20 cellular contexts compared by ENCODE assay signal in genomic region chr1:184941094-184941733, GRCh38. TPM values are rescaled to one million over a fixed set of nuclear protein-coding genes. Genes with fewer than 3 reads are reported as not detected.
DNase-seq lines count a peak whose midpoint lies in the region; ATAC-seq lines count a peak whose summit lies in the region.
"Had no signal": no experiment of that assay in that cellular context is flagged by ENCODE, and none has a peak within 500 bp of the region (broad histone marks: within the 10 kb centered on the region; RNA-seq: fewer than 3 reads in every experiment).

No MANE protein-coding gene starts in this region.

- H3K4me3 Mint-ChIP-seq in activated T-cell treated with anti-CD3 and anti-CD28 coated beads, Interleukin-2, amount 50 U/mL, for 72 hours = peak overlapping the region in 1 of 2 donors; percentile 73
- H3K4me3 Mint-ChIP-seq in stimulated activated effector memory CD8-positive, alpha-beta T cell treated with anti-CD3 and anti-CD28 coated beads, Interleukin-12 subunit alpha, Interleukin-12 subunit beta, amount 100 ng/mL, for 72 hours = peak overlapping the region; percentile 6
- H3K4me3 Mint-ChIP-seq: GM23338; naive thymus-derived CD4-positive, alpha-beta T cell had no signal

- no peaks in the 10 kb centered on the region for H3K9me3 ChIP-seq in Karpas-422 (ENCODE audit: low read length)
- H3K9me3 ChIP-seq: ovary, upper lobe of right lung had no signal

- H3K4me1 ChIP-seq in Karpas-422 (ENCODE audit: low read length) = peaks cover 59% of the 10 kb centered on the region

- H3K27ac Mint-ChIP-seq in activated T-cell treated with anti-CD3 and anti-CD28 coated beads, Interleukin-2, amount 50 U/mL, for 72 hours = peak overlapping the region; percentile 42
- H3K27ac Mint-ChIP-seq in stimulated activated effector memory CD8-positive, alpha-beta T cell treated with anti-CD3 and anti-CD28 coated beads, Interleukin-12 subunit alpha, Interleukin-12 subunit beta, amount 100 ng/mL, for 72 hours = peak overlapping the region; percentile 57
- H3K27ac Mint-ChIP-seq: GM23338; naive thymus-derived CD4-positive, alpha-beta T cell had no signal

- peak overlapping the region; percentile 61 for H3K27ac ChIP-seq in Karpas-422 (ENCODE audit: low read length)
- no peak overlapping the region for H3K27ac ChIP-seq in substantia nigra (ENCODE audit: low read depth, low read length, poor library complexity, severe bottlenecking)
- H3K27ac ChIP-seq: ovary, upper lobe of right lung had no signal

- H3K4me1 Mint-ChIP-seq in activated T-cell treated with anti-CD3 and anti-CD28 coated beads, Interleukin-2, amount 50 U/mL, for 72 hours (ENCODE audit: low read depth) = peaks cover 46% of the 10 kb centered on the region
- peaks cover 53% of the 10 kb centered on the region for H3K4me1 Mint-ChIP-seq in stimulated activated effector memory CD8-positive, alpha-beta T cell treated with anti-CD3 and anti-CD28 coated beads, Interleukin-12 subunit alpha, Interleukin-12 subunit beta, amount 100 ng/mL, for 72 hours

- H3K9me3 Mint-ChIP-seq in activated T-cell treated with anti-CD3 and anti-CD28 coated beads, Interleukin-2, amount 50 U/mL, for 72 hours = peaks cover 0 to 3% of the 10 kb centered on the region in 2 donors
- H3K9me3 Mint-ChIP-seq in stimulated activated effector memory CD8-positive, alpha-beta T cell treated with anti-CD3 and anti-CD28 coated beads, Interleukin-12 subunit alpha, Interleukin-12 subunit beta, amount 100 ng/mL, for 72 hours = peaks cover 3% of the 10 kb centered on the region
- H3K9me3 Mint-ChIP-seq: GM23338 had no signal

- no peaks in the 10 kb centered on the region for H3K27me3 Mint-ChIP-seq in activated T-cell treated with anti-CD3 and anti-CD28 coated beads, Interleukin-2, amount 50 U/mL, for 72 hours (ENCODE audit: low read depth)
- H3K27me3 Mint-ChIP-seq: naive thymus-derived CD4-positive, alpha-beta T cell had no signal

- H3K4me2 ChIP-seq in Karpas-422 (ENCODE audit: low read depth, low read length, poor library complexity, severe bottlenecking) = peak overlapping the region; percentile 25
- H3K4me2 ChIP-seq: GM23338 had no signal

- no peaks in the 10 kb centered on the region for H3K9me2 ChIP-seq in Karpas-422 (replicated peaks; ENCODE audit: insufficient read depth, low read length)

- H2AFZ ChIP-seq in Karpas-422 (ENCODE audit: low read length) = no peak overlapping the region
- H2AFZ ChIP-seq: GM23338 had no signal

- no peaks in the 10 kb centered on the region for H4K20me1 ChIP-seq in Karpas-422 (ENCODE audit: insufficient read depth, low read depth, low read length)

- H3K4me3 ChIP-seq in Karpas-422 (ENCODE audit: low read length) = no peak overlapping the region
- H3K4me3 ChIP-seq: GM23338, ovary, upper lobe of right lung had no signal

- H3K79me2 ChIP-seq in Karpas-422 (ENCODE audit: low read length) = peaks cover 75% of the 10 kb centered on the region

- no peaks in the 10 kb centered on the region for H3K27me3 ChIP-seq in Karpas-422 (ENCODE audit: low read length)
- H3K27me3 ChIP-seq: ovary, upper lobe of right lung had no signal

- no peaks in the 10 kb centered on the region for H3K36me3 ChIP-seq in Karpas-422 (ENCODE audit: insufficient read depth, low read length)
- H3K36me3 ChIP-seq: ovary, upper lobe of right lung had no signal

- DNase-seq in activated T-cell treated with anti-CD3 and anti-CD28 coated beads, Interleukin-2, amount 50 U/mL, for 72 hours = no peak
- DNase-seq in activated T-cell treated with anti-CD3 and anti-CD28 coated beads, Interleukin-2, amount 50 U/mL, for 48 hours = no peak
- DNase-seq in Karpas-422 (no peak), substantia nigra (lab: John Stamatoyannopoulos, UW) (no peak)
- DNase-seq in stimulated activated effector memory CD8-positive, alpha-beta T cell treated with anti-CD3 and anti-CD28 coated beads, Interleukin-12 subunit alpha, Interleukin-12 subunit beta, amount 100 ng/mL, for 72 hours (ENCODE audit: low spot score in 2 of 2) = no peak
- DNase-seq: activated CD4-positive, CD25-positive, alpha-beta regulatory T cell treated with anti-CD3 and anti-CD28 coated beads, Interleukin-2, amount 50 U/mL, for 72 hours; cortex of kidney; mesenchymal stem cell; naive thymus-derived CD4-positive, alpha-beta T cell; NCI-H1092 treated with DMSO at 0.1 percent for 48 hours; NCI-H510A; ovary; RPMI8226; T1000; upper lobe of right lung had no signal

- H3K9ac ChIP-seq in Karpas-422 (ENCODE audit: low read length) = no peak overlapping the region

- H3K36me3 Mint-ChIP-seq in activated T-cell treated with anti-CD3 and anti-CD28 coated beads, Interleukin-2, amount 50 U/mL, for 72 hours (ENCODE audit: insufficient read depth in 2 of 2) = peaks cover 4 to 5% of the 10 kb centered on the region in 2 donors
- H3K36me3 Mint-ChIP-seq in stimulated activated effector memory CD8-positive, alpha-beta T cell treated with anti-CD3 and anti-CD28 coated beads, Interleukin-12 subunit alpha, Interleukin-12 subunit beta, amount 100 ng/mL, for 72 hours = peaks cover 8% of the 10 kb centered on the region

- peak in 1 of 2 donors; percentile 9 for ATAC-seq in activated T-cell treated with anti-CD3 and anti-CD28 coated beads, Interleukin-2, amount 50 U/mL, for 72 hours (replicated peaks in 1 of 2)
- ATAC-seq in GM21528 (IDR thresholded peaks at IDR 0.05; ENCODE audit: low FRiP score, unreplicated experiment) = peak; percentile 19
- ATAC-seq in stimulated activated effector memory CD8-positive, alpha-beta T cell treated with anti-CD3 and anti-CD28 coated beads, Interleukin-12 subunit alpha, Interleukin-12 subunit beta, amount 100 ng/mL, for 72 hours = no peak
- no peak for ATAC-seq in GM21390 (IDR thresholded peaks at IDR 0.05; ENCODE audit: unreplicated experiment)
- no peak for ATAC-seq in HG03469 (IDR thresholded peaks at IDR 0.05; ENCODE audit: unreplicated experiment)
- ATAC-seq: GM23338; naive thymus-derived CD4-positive, alpha-beta T cell; sciatic nerve; upper lobe of right lung had no signal

RNA-seq across cellular contexts. Expression of gene NIBAN1, which starts 33.1 kb away (rescaled TPM):
- total RNA-seq in activated T-cell treated with anti-CD3 and anti-CD28 coated beads, Interleukin-2, amount 50 U/mL, for 72 hours = 10 to 100 TPM; 49.4 to 53.0 TPM
- total RNA-seq in Karpas-422 (2014; rRNA removed; shearing (Covaris generic); ENCODE audit: low replicate concordance) = 26.1 and 31.2 TPM in 2 replicates
